7 cellular contexts compared by ENCODE assay signal in genomic region chr2:194618432-194618831, GRCh38.
"Had no signal": no experiment of that assay in that cellular context is flagged by ENCODE, and none has a peak within 500 bp of the region (broad histone marks: within the 10 kb centered on the region; RNA-seq: fewer than 3 reads in every experiment).

No MANE protein-coding gene starts in this region.

- FAIRE-seq: G401.6, GM12891, GM12892, GM18507, GM19239 had no signal

- DNase-seq: GDM1, GF-D8 had no signal
